Comparison of ENCODE assay signal across 25 cellular contexts in the genomic region with DNA sequence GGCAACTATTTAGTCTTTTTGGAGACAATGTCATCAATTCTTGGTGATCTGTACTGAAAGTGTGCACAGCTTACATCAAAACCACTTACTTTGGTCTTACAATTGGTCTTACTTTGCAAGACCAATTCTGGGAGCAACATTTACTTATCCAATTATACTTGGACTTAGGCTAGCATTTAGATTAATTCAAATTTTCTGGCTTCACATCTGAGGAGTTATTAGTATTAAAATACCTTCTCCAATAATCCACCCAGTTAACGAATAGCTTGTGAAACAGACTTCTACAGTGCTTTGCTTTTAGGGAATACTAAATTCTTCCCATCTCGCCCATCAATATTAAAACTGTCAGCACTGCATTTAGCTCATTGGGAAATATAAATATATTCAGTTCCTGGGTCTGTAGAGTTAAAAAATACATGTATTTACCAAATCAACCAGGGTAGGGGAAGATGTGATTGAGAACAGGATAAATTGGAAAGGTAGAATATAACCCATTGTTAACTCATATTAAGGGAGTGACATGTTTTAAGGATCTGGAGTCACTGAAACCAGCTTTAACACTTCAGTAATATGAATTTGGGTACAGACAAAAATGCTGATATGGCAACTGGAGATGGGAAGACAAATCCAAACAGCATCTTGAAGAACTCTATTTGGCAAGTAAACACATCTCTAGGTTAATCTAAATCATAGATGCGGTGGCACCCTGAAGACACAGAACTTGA. TPM values are rescaled to one million over a fixed set of nuclear protein-coding genes. Genes with fewer than 3 reads are reported as not detected.
DNase-seq lines count a peak whose midpoint lies in the region; ATAC-seq and TF ChIP-seq lines count a peak whose summit lies in the region.
"Had no signal": no experiment of that assay in that cellular context is flagged by ENCODE, and none has a peak within 500 bp of the region (broad histone marks: within the 10 kb centered on the region; RNA-seq: fewer than 3 reads in every experiment).

No MANE protein-coding gene starts in this region.

- peaks cover 32 to 66% of the 10 kb centered on the region in 2 experiments for H3K36me3 ChIP-seq in HEK293 (ENCODE audit: control insufficient read depth in 2 of 2, insufficient read depth in 1 of 2, low read length in 2 of 2)

- H3K27ac ChIP-seq in HEK293 (ENCODE audit: extremely low read depth, low read depth, low read length), result no peak overlapping the region
- H3K27ac ChIP-seq: BLaER1 treated with 17β-estradiol and CSF1 and Interleukin-3, amounts not matched to agents 10 nM and 100 nM; spleen; upper lobe of left lung had no signal

- peaks cover 0 to 20% of the 10 kb centered on the region in 2 donors for H3K36me3 Mint-ChIP-seq in activated T-cell treated with anti-CD3 and anti-CD28 coated beads, Interleukin-2, amount 50 U/mL, for 72 hours (ENCODE audit: insufficient read depth in 2 of 2)
- peaks cover 9% of the 10 kb centered on the region for H3K36me3 Mint-ChIP-seq in activated T-cell treated with anti-CD3 and anti-CD28 coated beads, Interleukin-2, amount 50 U/mL, for 4 hours (ENCODE audit: insufficient read depth)
- peaks cover 19% of the 10 kb centered on the region for H3K36me3 Mint-ChIP-seq in WTC11
- H3K36me3 Mint-ChIP-seq in progenitor cell of endocrine pancreas (ENCODE audit: insufficient read depth), result peaks cover 7% of the 10 kb centered on the region

- H3K9me3 Mint-ChIP-seq in activated T-cell treated with anti-CD3 and anti-CD28 coated beads, Interleukin-2, amount 50 U/mL, for 72 hours, result no peaks in the 10 kb centered on the region
- H3K9me3 Mint-ChIP-seq in activated T-cell treated with anti-CD3 and anti-CD28 coated beads, Interleukin-2, amount 50 U/mL, for 4 hours, result no peaks in the 10 kb centered on the region
- H3K9me3 Mint-ChIP-seq in WTC11 (no peaks in the 10 kb centered on the region), progenitor cell of endocrine pancreas (ENCODE audit: low read depth) (no peaks in the 10 kb centered on the region)
- H3K9me3 Mint-ChIP-seq: dendritic cell treated with granulocyte-macrophage colony-stimulating factor and Interleukin-4, amounts not matched to agents 40 ng/mL and 50 ng/mL, for 4 days had no signal

- no peaks in the 10 kb centered on the region for H3K27me3 Mint-ChIP-seq in activated T-cell treated with anti-CD3 and anti-CD28 coated beads, Interleukin-2, amount 50 U/mL, for 72 hours (ENCODE audit: low read depth)
- H3K27me3 Mint-ChIP-seq in activated T-cell treated with anti-CD3 and anti-CD28 coated beads, Interleukin-2, amount 50 U/mL, for 4 hours (ENCODE audit: low read depth), result no peaks in the 10 kb centered on the region
- no peaks in the 10 kb centered on the region for H3K27me3 Mint-ChIP-seq in WTC11 (ENCODE audit: low read depth)
- H3K27me3 Mint-ChIP-seq in progenitor cell of endocrine pancreas, result no peaks in the 10 kb centered on the region
- H3K27me3 Mint-ChIP-seq: activated CD8-positive, alpha-beta memory T cell treated with anti-CD3 and anti-CD28 coated beads, Interleukin-2, amount 10 ng/mL, durations not matched to agents 7 days and 5 days; dendritic cell treated with granulocyte-macrophage colony-stimulating factor and Interleukin-4, amounts not matched to agents 40 ng/mL and 50 ng/mL, for 4 days had no signal

- TF ChIP-seq CTCF in HEK293 (tag by site-specific recombination; IDR thresholded peaks at IDR 0.05) (no peak), WTC11 (IDR thresholded peaks at IDR 0.05) (no peak), progenitor cell of endocrine pancreas (IDR thresholded peaks at IDR 0.05; ENCODE audit: unreplicated experiment) (no peak)

- no peaks in the 10 kb centered on the region for H3K4me1 ChIP-seq in HEK293 (ENCODE audit: control insufficient read depth, insufficient read depth, low read length)

- no peak for DNase-seq in activated T-cell treated with anti-CD3 and anti-CD28 coated beads, Interleukin-2, amount 50 U/mL, for 72 hours
- DNase-seq in activated T-cell treated with anti-CD3 and anti-CD28 coated beads, Interleukin-2, amount 50 U/mL, for 4 hours, result no peak
- DNase-seq in WTC11 (ENCODE audit: low spot score), result no peak
- DNase-seq in progenitor cell of endocrine pancreas (ENCODE audit: low spot score, unreplicated experiment), result no peak
- DNase-seq in occipital lobe (lab: John Stamatoyannopoulos, UW), result no peak
- DNase-seq in Ammon's horn (ENCODE audit: low spot score), result no peak
- DNase-seq: activated CD4-positive, alpha-beta T cell treated with anti-CD3 and anti-CD28 coated beads for 1 hour; activated CD8-positive, alpha-beta memory T cell treated with anti-CD3 and anti-CD28 coated beads, Interleukin-2, amount 10 ng/mL, durations not matched to agents 7 days and 5 days; activated gamma-delta T cell; anterior cingulate cortex; EL; HCEC 1CT; Kasumi-1; mammary epithelial cell; NCI-H1048; NCI-H187 treated with DMSO at 0.1 percent for 48 hours; NCI-H526 treated with DMSO at 0.1 percent for 48 hours; spleen; stimulated activated CD4-positive, alpha-beta T cell treated with anti-CD3 and anti-CD28 coated beads, Interleukin-4, amount 100 ng/mL, for 4 hours; SW 1271; upper lobe of left lung had no signal

- peaks cover 77% of the 10 kb centered on the region for H3K4me1 Mint-ChIP-seq in activated T-cell treated with anti-CD3 and anti-CD28 coated beads, Interleukin-2, amount 50 U/mL, for 72 hours (ENCODE audit: low read depth)
- peaks cover 70% of the 10 kb centered on the region for H3K4me1 Mint-ChIP-seq in activated T-cell treated with anti-CD3 and anti-CD28 coated beads, Interleukin-2, amount 50 U/mL, for 4 hours (ENCODE audit: low read depth)
- H3K4me1 Mint-ChIP-seq in WTC11 (peaks cover 36% of the 10 kb centered on the region), progenitor cell of endocrine pancreas (ENCODE audit: low read depth) (peaks cover 33% of the 10 kb centered on the region)

- no peak overlapping the region for H3K4me3 Mint-ChIP-seq in activated T-cell treated with anti-CD3 and anti-CD28 coated beads, Interleukin-2, amount 50 U/mL, for 72 hours
- no peak overlapping the region for H3K4me3 Mint-ChIP-seq in activated T-cell treated with anti-CD3 and anti-CD28 coated beads, Interleukin-2, amount 50 U/mL, for 4 hours
- H3K4me3 Mint-ChIP-seq in WTC11 (no peak overlapping the region), progenitor cell of endocrine pancreas (ENCODE audit: low read depth) (no peak overlapping the region)
- H3K4me3 Mint-ChIP-seq: activated CD8-positive, alpha-beta memory T cell treated with anti-CD3 and anti-CD28 coated beads, Interleukin-2, amount 10 ng/mL, durations not matched to agents 7 days and 5 days; dendritic cell treated with granulocyte-macrophage colony-stimulating factor and Interleukin-4, amounts not matched to agents 40 ng/mL and 50 ng/mL, for 4 days had no signal

- peak overlapping the region; percentile 83 for H3K27ac Mint-ChIP-seq in activated T-cell treated with anti-CD3 and anti-CD28 coated beads, Interleukin-2, amount 50 U/mL, for 72 hours
- H3K27ac Mint-ChIP-seq in WTC11 (peak overlapping the region; percentile 47), progenitor cell of endocrine pancreas (peak overlapping the region; percentile 49)
- H3K27ac Mint-ChIP-seq: activated CD8-positive, alpha-beta memory T cell treated with anti-CD3 and anti-CD28 coated beads, Interleukin-2, amount 10 ng/mL, durations not matched to agents 7 days and 5 days; dendritic cell treated with granulocyte-macrophage colony-stimulating factor and Interleukin-4, amounts not matched to agents 40 ng/mL and 50 ng/mL, for 4 days had no signal

- no peak overlapping the region for H3K4me3 ChIP-seq in HEK293 (ENCODE audit: low read depth, low read length)
- H3K4me3 ChIP-seq: BLaER1 treated with 17β-estradiol and CSF1 and Interleukin-3, amounts not matched to agents 10 nM and 100 nM; spleen; upper lobe of left lung had no signal

- CTCF ChIA-PET in HEK293 (lab: Yijun Ruan, JAX) (interaction anchor here (0.7 to 15.7 kb wide), 9 partner anchors 105 to 213 kb away, joined by 3 to 434 read pairs (median 12); partner anchors contain the start of gene MRPS23), WTC11 (lab: Charles Lee) (interaction anchor here (0.7 to 11.1 kb wide), 6 partner anchors 41 to 214 kb away, joined by 3 to 207 read pairs (median 3); partner anchors contain the start of gene DYNLL2)

- POLR2A ChIA-PET in HEK293 (lab: Yijun Ruan, JAX) (interaction anchor here (1.2 to 7.1 kb wide), 10 partner anchors 9 to 147 kb away, joined by 3 to 60 read pairs (median 11); partner anchors contain the start of genes DYNLL2, MRPS23, SRSF1 and VEZF1), WTC11 (lab: Charles Lee) (interaction anchor here (0.9 to 2.5 kb wide), 5 partner anchors 9 to 86 kb away, joined by 3 to 12 read pairs (median 3); partner anchors contain the start of genes DYNLL2, SRSF1 and VEZF1)

- H3K9me3 ChIP-seq in HEK293 (ENCODE audit: control insufficient read depth, insufficient read depth, low read depth, low read length), result no peaks in the 10 kb centered on the region
- H3K9me3 ChIP-seq: BLaER1 treated with 17β-estradiol and CSF1 and Interleukin-3, amounts not matched to agents 10 nM and 100 nM; spleen; upper lobe of left lung had no signal

- ATAC-seq in activated T-cell treated with anti-CD3 and anti-CD28 coated beads, Interleukin-2, amount 50 U/mL, for 72 hours (replicated peaks in 1 of 2), result no peak
- ATAC-seq in activated T-cell treated with anti-CD3 and anti-CD28 coated beads, Interleukin-2, amount 50 U/mL, for 4 hours, result no peak
- no peak for ATAC-seq in WTC11
- ATAC-seq in HG02973 (IDR thresholded peaks at IDR 0.05; ENCODE audit: unreplicated experiment), result no peak
- ATAC-seq: activated CD8-positive, alpha-beta memory T cell treated with anti-CD3 and anti-CD28 coated beads, Interleukin-2, amount 10 ng/mL, durations not matched to agents 7 days and 5 days had no signal

TF ChIP-seq in WTC11, 78 proteins besides CTCF, POLR2A, EP300 and RAD21 (continues in another document):
- TF ChIP-seq NR1H2 (CRISPR knock-in tag; IDR thresholded peaks at IDR 0.05) (no peak), ZNF671 (CRISPR knock-in tag; IDR thresholded peaks at IDR 0.05) (no peak)

RNA-seq across cellular contexts. Expression of gene VEZF1, which starts 9.2 kb away (rescaled TPM):
- 10 to 100 TPM; 42.6 to 44.6 TPM for total RNA-seq in activated T-cell treated with anti-CD3 and anti-CD28 coated beads, Interleukin-2, amount 50 U/mL, for 72 hours
- total RNA-seq in activated T-cell treated with anti-CD3 and anti-CD28 coated beads, Interleukin-2, amount 50 U/mL, for 4 hours, result 10 to 100 TPM; 23.8 to 25.1 (median 24.1) TPM
- 43.1 to 43.8 TPM (median 43.3 TPM) in 3 replicates for total RNA-seq in WTC11 (2021)
- 103 and 110 TPM in 2 replicates for total RNA-seq in progenitor cell of endocrine pancreas
- total RNA-seq in occipital lobe, result 71.1 TPM

RNA-seq across cellular contexts. Expression of gene SRSF1, which starts 9.8 kb away (rescaled TPM):
- total RNA-seq in activated T-cell treated with anti-CD3 and anti-CD28 coated beads, Interleukin-2, amount 50 U/mL, for 72 hours, result 100 to 1,000 TPM; 233 to 281 TPM
- 100 to 1,000 TPM; 588 to 666 (median 647) TPM for total RNA-seq in activated T-cell treated with anti-CD3 and anti-CD28 coated beads, Interleukin-2, amount 50 U/mL, for 4 hours
- total RNA-seq in WTC11 (2021), result 349 to 387 TPM (median 366 TPM) in 3 replicates
- 319 and 326 TPM in 2 replicates for total RNA-seq in progenitor cell of endocrine pancreas
- total RNA-seq in occipital lobe, result 382 TPM

RNA-seq across cellular contexts. Expression of gene CUEDC1, which starts 42.0 kb away (rescaled TPM):
- total RNA-seq in activated T-cell treated with anti-CD3 and anti-CD28 coated beads, Interleukin-2, amount 50 U/mL, for 72 hours, result 1 to 10 TPM; 1.1 to 1.4 TPM
- under 1 TPM; 0.41 to 0.63 (median 0.58) TPM for total RNA-seq in activated T-cell treated with anti-CD3 and anti-CD28 coated beads, Interleukin-2, amount 50 U/mL, for 4 hours
- total RNA-seq in WTC11 (2021) (6.5 to 12.2 TPM (median 9.4 TPM) in 3 replicates), progenitor cell of endocrine pancreas (29.2 and 30.8 TPM in 2 replicates), occipital lobe (10.9 TPM)
- total RNA-seq: activated CD8-positive, alpha-beta memory T cell treated with anti-CD3 and anti-CD28 coated beads, Interleukin-2, amount 10 ng/mL, durations not matched to agents 7 days and 5 days had no signal
